In genomic region chr4:76208005-76208765, GRCh38 we compare ENCODE assay signal across 8 cellular contexts. TPM values are rescaled to one million over a fixed set of nuclear protein-coding genes. Genes with fewer than 3 reads are reported as not detected.
DNase-seq lines count a peak whose midpoint lies in the region; ATAC-seq, FAIRE-seq and TF ChIP-seq lines count a peak whose summit lies in the region.

No MANE protein-coding gene starts in this region.

- H3K27ac Mint-ChIP-seq in WTC11, result peak overlapping the region; percentile 43
- H3K27ac Mint-ChIP-seq in activated T-helper 1 cell treated with anti-CD3 and anti-CD28 coated beads, Interleukin-12 subunit alpha, Interleukin-12 subunit beta, Interleukin-2, Interleukin-4 antibody, amounts not matched to agents 30 ng/mL and 10 ng/mL and 1 ng/mL, durations not matched to agents 14 hours and 24 hours and 36 hours, result no peak overlapping the region

- POLR2A ChIA-PET in WTC11 (lab: Charles Lee), result no interaction called here

- H3K4me1 Mint-ChIP-seq in WTC11, result peaks cover 25% of the 10 kb centered on the region
- peaks cover 27% of the 10 kb centered on the region for H3K4me1 Mint-ChIP-seq in activated T-helper 1 cell treated with anti-CD3 and anti-CD28 coated beads, Interleukin-12 subunit alpha, Interleukin-12 subunit beta, Interleukin-2, Interleukin-4 antibody, amounts not matched to agents 30 ng/mL and 10 ng/mL and 1 ng/mL, durations not matched to agents 14 hours and 24 hours and 36 hours (ENCODE audit: low read depth)

- DNase-seq in AG09309 (ENCODE audit: low read depth) (peak; percentile 66), LoVo (ENCODE audit: low spot score) (peak; percentile 72), WTC11 (ENCODE audit: low spot score) (no peak), cardiac septum (ENCODE audit: low spot score) (peak; percentile 82), putamen (ENCODE audit: low spot score) (peak; percentile 86), D721Med (ENCODE audit: insufficient read length, low spot score) (no peak)
- no peak for DNase-seq in activated T-helper 1 cell treated with anti-CD3 and anti-CD28 coated beads, Interleukin-12 subunit alpha, Interleukin-12 subunit beta, Interleukin-2, Interleukin-4 antibody, amounts not matched to agents 30 ng/mL and 10 ng/mL and 1 ng/mL, durations not matched to agents 14 hours and 24 hours and 36 hours (ENCODE audit: low spot score)

- H3K4me3 Mint-ChIP-seq in WTC11, result no peak overlapping the region
- no peak overlapping the region for H3K4me3 Mint-ChIP-seq in activated T-helper 1 cell treated with anti-CD3 and anti-CD28 coated beads, Interleukin-12 subunit alpha, Interleukin-12 subunit beta, Interleukin-2, Interleukin-4 antibody, amounts not matched to agents 30 ng/mL and 10 ng/mL and 1 ng/mL, durations not matched to agents 14 hours and 24 hours and 36 hours

- no peak for FAIRE-seq in D721Med (lab: Jason Lieb, UNC)

- no peaks in the 10 kb centered on the region for H3K9me3 Mint-ChIP-seq in WTC11
- no peaks in the 10 kb centered on the region for H3K9me3 Mint-ChIP-seq in activated T-helper 1 cell treated with anti-CD3 and anti-CD28 coated beads, Interleukin-12 subunit alpha, Interleukin-12 subunit beta, Interleukin-2, Interleukin-4 antibody, amounts not matched to agents 30 ng/mL and 10 ng/mL and 1 ng/mL, durations not matched to agents 14 hours and 24 hours and 36 hours

- H3K36me3 Mint-ChIP-seq in WTC11, result no peaks in the 10 kb centered on the region
- no peaks in the 10 kb centered on the region for H3K36me3 Mint-ChIP-seq in activated T-helper 1 cell treated with anti-CD3 and anti-CD28 coated beads, Interleukin-12 subunit alpha, Interleukin-12 subunit beta, Interleukin-2, Interleukin-4 antibody, amounts not matched to agents 30 ng/mL and 10 ng/mL and 1 ng/mL, durations not matched to agents 14 hours and 24 hours and 36 hours (ENCODE audit: low read depth)

- H3K27me3 Mint-ChIP-seq in WTC11 (ENCODE audit: low read depth), result peaks cover 6% of the 10 kb centered on the region; the same call in 1 of the 2 replicates
- H3K27me3 Mint-ChIP-seq in activated T-helper 1 cell treated with anti-CD3 and anti-CD28 coated beads, Interleukin-12 subunit alpha, Interleukin-12 subunit beta, Interleukin-2, Interleukin-4 antibody, amounts not matched to agents 30 ng/mL and 10 ng/mL and 1 ng/mL, durations not matched to agents 14 hours and 24 hours and 36 hours (ENCODE audit: insufficient read depth), result peaks cover 4% of the 10 kb centered on the region

- peak; percentile 28 for ATAC-seq in WTC11
- no peak for ATAC-seq in HG03139 (IDR thresholded peaks at IDR 0.05; ENCODE audit: unreplicated experiment)

- TF ChIP-seq CTCF in AG09309 (IDR thresholded peaks at IDR 0.05; ENCODE audit: control insufficient read depth, insufficient read depth, low read depth, low read length, missing control alignments), result no peak
- no peak for TF ChIP-seq CTCF in WTC11 (IDR thresholded peaks at IDR 0.05)
- no peak for TF ChIP-seq CTCF in D721Med (IDR thresholded peaks at IDR 0.05; ENCODE audit: insufficient read depth, missing control alignments)

- CTCF ChIA-PET in WTC11 (lab: Charles Lee), result no interaction called here

- H3K4me3 ChIP-seq in AG09309 (ENCODE audit: control insufficient read depth, low read depth, low read length), result peak overlapping the region; percentile 31

- intact Hi-C loops in cardiac septum (cut with DNase I), result no loop called here
- intact Hi-C loops in activated T-helper 1 cell treated with anti-CD3 and anti-CD28 coated beads, Interleukin-12 subunit alpha, Interleukin-12 subunit beta, Interleukin-2, Interleukin-4 antibody, amounts not matched to agents 30 ng/mL and 10 ng/mL and 1 ng/mL, durations not matched to agents 14 hours and 24 hours and 36 hours (cut with micrococcal nuclease), result no loop called here

TF ChIP-seq in WTC11, 78 proteins besides CTCF, POLR2A, EP300 and RAD21:
- no peak for TF ChIP-seq NR3C1 (CRISPR knock-in tag; conservative IDR thresholded peaks at IDR 0.05; ENCODE audit: low read depth)
- no peak for TF ChIP-seq TEAD1 (CRISPR knock-in tag; IDR thresholded peaks at IDR 0.05)
- TF ChIP-seq HMGA2 (CRISPR knock-in tag; IDR thresholded peaks at IDR 0.05), result no peak
- no peak for TF ChIP-seq NFE2L1 (CRISPR knock-in tag; IDR thresholded peaks at IDR 0.05)
- no peak for TF ChIP-seq USF2 (CRISPR knock-in tag; IDR thresholded peaks at IDR 0.05)
- no peak for TF ChIP-seq ZMAT4 (CRISPR knock-in tag; IDR thresholded peaks at IDR 0.05)
- no peak for TF ChIP-seq IRF1 (CRISPR knock-in tag; IDR thresholded peaks at IDR 0.05)
- TF ChIP-seq E2F5 (CRISPR knock-in tag; IDR thresholded peaks at IDR 0.05), result no peak
- no peak for TF ChIP-seq IRF2 (CRISPR knock-in tag; IDR thresholded peaks at IDR 0.05; ENCODE audit: borderline replicate concordance, low read depth)
- TF ChIP-seq TP53 (CRISPR knock-in tag; IDR thresholded peaks at IDR 0.05), result no peak
- TF ChIP-seq CREB1 (CRISPR knock-in tag; IDR thresholded peaks at IDR 0.05), result no peak
- no peak for TF ChIP-seq SMAD4 (CRISPR knock-in tag; IDR thresholded peaks at IDR 0.05)
- no peak for TF ChIP-seq E2F1 (CRISPR knock-in tag; IDR thresholded peaks at IDR 0.05)
- no peak for TF ChIP-seq JAZF1 (CRISPR knock-in tag; IDR thresholded peaks at IDR 0.05)
- no peak for TF ChIP-seq ZNF396 (CRISPR knock-in tag; IDR thresholded peaks at IDR 0.05; ENCODE audit: borderline replicate concordance)
- TF ChIP-seq EMX1 (CRISPR knock-in tag; IDR thresholded peaks at IDR 0.05), result no peak
- TF ChIP-seq ZNF138 (CRISPR knock-in tag; conservative IDR thresholded peaks at IDR 0.05), result no peak
- TF ChIP-seq JUN (CRISPR knock-in tag; IDR thresholded peaks at IDR 0.05), result no peak
- no peak for TF ChIP-seq GTF2I (CRISPR knock-in tag; conservative IDR thresholded peaks at IDR 0.05)
- no peak for TF ChIP-seq FOXP1 (CRISPR knock-in tag; IDR thresholded peaks at IDR 0.05; ENCODE audit: borderline replicate concordance)
TF ChIP-seq in WTC11: peak in this region for 0.

RNA-seq across cellular contexts. Expression of gene SCARB2, which starts 5.4 kb away (rescaled TPM):
- 38.0 to 42.2 TPM (median 39.9 TPM) in 3 replicates for total RNA-seq in WTC11 (2021)
- 114 TPM for total RNA-seq in cardiac septum
- total RNA-seq in activated T-helper 1 cell treated with anti-CD3 and anti-CD28 coated beads, Interleukin-12 subunit alpha, Interleukin-12 subunit beta, Interleukin-2, Interleukin-4 antibody, amounts not matched to agents 30 ng/mL and 10 ng/mL and 1 ng/mL, durations not matched to agents 14 hours and 24 hours and 36 hours, result 1.3 and 1.4 TPM in 2 replicates

RNA-seq across cellular contexts. Expression of gene FAM47E, which starts 43.3 kb away (rescaled TPM):
- total RNA-seq in WTC11 (2021) (1.4 to 1.6 TPM (median 1.6 TPM) in 3 replicates), cardiac septum (2.9 TPM)
- total RNA-seq in activated T-helper 1 cell treated with anti-CD3 and anti-CD28 coated beads, Interleukin-12 subunit alpha, Interleukin-12 subunit beta, Interleukin-2, Interleukin-4 antibody, amounts not matched to agents 30 ng/mL and 10 ng/mL and 1 ng/mL, durations not matched to agents 14 hours and 24 hours and 36 hours, result not detected in 2 replicates

RNA-seq across cellular contexts. Expression of gene NUP54, which starts 60.0 kb away (rescaled TPM):
- total RNA-seq in WTC11 (2021) (76.2 to 84.5 TPM (median 79.3 TPM) in 3 replicates), cardiac septum (22.7 TPM)
- total RNA-seq in activated T-helper 1 cell treated with anti-CD3 and anti-CD28 coated beads, Interleukin-12 subunit alpha, Interleukin-12 subunit beta, Interleukin-2, Interleukin-4 antibody, amounts not matched to agents 30 ng/mL and 10 ng/mL and 1 ng/mL, durations not matched to agents 14 hours and 24 hours and 36 hours, result 70.6 and 75.1 TPM in 2 replicates

Comparison
In these comparisons a context has a peak if more than half of its experiments do, and no peak if none do; other contexts are left out.
1. DNase-seq: peak in AG09309 (single experiment), LoVo (single experiment), cardiac septum (single experiment) and putamen (single experiment); none in WTC11 (single experiment), activated T-helper 1 cell treated with anti-CD3 and anti-CD28 coated beads, Interleukin-12 subunit alpha, Interleukin-12 subunit beta, Interleukin-2, Interleukin-4 antibody, amounts not matched to agents 30 ng/mL and 10 ng/mL and 1 ng/mL, durations not matched to agents 14 hours and 24 hours and 36 hours (single experiment) and D721Med (single experiment).
2. RNA of gene SCARB2, which starts 5.4 kb away (total RNA-seq): 114 TPM in cardiac septum (single experiment) and 38.0 to 42.2 TPM in WTC11; 1.3 to 1.4 TPM in activated T-helper 1 cell treated with anti-CD3 and anti-CD28 coated beads, Interleukin-12 subunit alpha, Interleukin-12 subunit beta, Interleukin-2, Interleukin-4 antibody, amounts not matched to agents 30 ng/mL and 10 ng/mL and 1 ng/mL, durations not matched to agents 14 hours and 24 hours and 36 hours; every median in the first group is over 10 times any median in the second.